Comparison of ENCODE assay signal across 18 cellular contexts in the genomic region with DNA sequence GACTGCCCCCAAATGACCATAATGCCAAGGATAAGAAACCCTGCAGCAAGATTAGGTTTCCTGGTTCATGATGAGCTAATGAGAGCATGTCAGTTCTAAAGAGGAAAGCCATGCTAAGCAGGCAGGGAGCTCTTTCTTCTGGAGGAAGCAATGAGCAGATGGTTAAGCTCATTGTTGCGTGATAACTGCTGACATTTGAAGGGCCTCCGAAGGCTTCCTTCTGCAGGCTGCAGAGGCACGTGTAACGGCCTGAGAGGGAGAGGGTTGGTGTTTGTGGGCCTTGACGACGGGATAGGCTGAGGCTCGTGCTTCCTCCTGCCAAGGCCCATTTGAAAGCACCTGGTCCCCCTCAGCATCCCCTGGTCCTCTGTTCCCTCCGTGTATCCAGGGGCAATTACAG.
A peak's percentile ranks its signal among the peaks of the same experiment; 100 is the strongest.
DNase-seq lines count a peak whose midpoint lies in the region; ATAC-seq and TF ChIP-seq lines count a peak whose summit lies in the region.
"Had no signal": no experiment of that assay in that cellular context is flagged by ENCODE, and none has a peak within 500 bp of the region (broad histone marks: within the 10 kb centered on the region; RNA-seq: fewer than 3 reads in every experiment).

No MANE protein-coding gene starts in this region.

- no peak overlapping the region for H3K4me3 Mint-ChIP-seq in GM23338
- H3K4me3 Mint-ChIP-seq: activated naive CD8-positive, alpha-beta T cell treated with anti-CD3 and anti-CD28 coated beads, Interleukin-2, amount 50 U/mL, for 24 hours; activated T-cell treated with anti-CD3 and anti-CD28 coated beads, Interleukin-2, amount 50 U/mL, for 72 hours; B cell; mesothelial cell of epicardium; stimulated activated memory B cell treated with anti-CD40 and anti-IgM and Interleukin-4, amounts not matched to agents 10 μg/mL and 1 μg/mL and 100 μg/mL, for 72 hours; T-helper 2 cell treated with Interferon-gamma antibody and Interleukin-4, amounts not matched to agents 5 μg/mL and 100 μg/mL, for 36 hours had no signal

- H3K36me3 ChIP-seq in BLaER1 treated with 17β-estradiol and CSF1 and Interleukin-3, amounts not matched to agents 10 nM and 100 nM: peaks cover 0 to 46% (median 26%) of the 10 kb centered on the region in 11 experiments; a peak in 16 of 22 replicates
- H3K36me3 ChIP-seq in GM23338 (ENCODE audit: insufficient read depth) (peaks cover 3% of the 10 kb centered on the region; the same call in 1 of the 2 replicates), left ventricle myocardium inferior (peaks cover 35% of the 10 kb centered on the region), breast epithelium (no peaks in the 10 kb centered on the region)

- no peak for TF ChIP-seq POLR2A in breast epithelium (IDR thresholded peaks at IDR 0.05)

- peaks cover 16 to 86% (median 85%) of the 10 kb centered on the region in 10 experiments; a peak in 19 of 20 replicates for H3K4me1 ChIP-seq in BLaER1 treated with 17β-estradiol and CSF1 and Interleukin-3, amounts not matched to agents 10 nM and 100 nM
- H3K4me1 ChIP-seq in GM23338 (ENCODE audit: insufficient read depth): peaks cover 4% of the 10 kb centered on the region; the same call in 1 of the 2 replicates
- H3K4me1 ChIP-seq in left ventricle myocardium inferior: peaks cover 49% of the 10 kb centered on the region
- no peaks in the 10 kb centered on the region for H3K4me1 ChIP-seq in breast epithelium

- no peak overlapping the region for H3K4me3 ChIP-seq in BLaER1 treated with 17β-estradiol and CSF1 and Interleukin-3, amounts not matched to agents 10 nM and 100 nM
- no peak overlapping the region for H3K4me3 ChIP-seq in GM23338
- no peak overlapping the region for H3K4me3 ChIP-seq in left ventricle myocardium inferior
- H3K4me3 ChIP-seq in breast epithelium: no peak overlapping the region
- H3K4me3 ChIP-seq: MG63, smooth muscle cell had no signal

- ATAC-seq in GM23338: no peak
- ATAC-seq in GM19023 (IDR thresholded peaks at IDR 0.05; ENCODE audit: unreplicated experiment): no peak
- ATAC-seq in HG03432 (IDR thresholded peaks at IDR 0.05; ENCODE audit: unreplicated experiment): no peak
- ATAC-seq: activated naive CD8-positive, alpha-beta T cell treated with anti-CD3 and anti-CD28 coated beads, Interleukin-2, amount 50 U/mL, for 24 hours; activated T-cell treated with anti-CD3 and anti-CD28 coated beads, Interleukin-2, amount 50 U/mL, for 72 hours; stimulated activated memory B cell treated with anti-CD40 and anti-IgM and Interleukin-4, amounts not matched to agents 10 μg/mL and 1 μg/mL and 100 μg/mL, for 72 hours had no signal

- peaks cover 6% of the 10 kb centered on the region for H3K27me3 Mint-ChIP-seq in GM23338 (ENCODE audit: insufficient read depth, low read depth, poor library complexity)

- H3K27me3 ChIP-seq in BLaER1 treated with 17β-estradiol and CSF1 and Interleukin-3, amounts not matched to agents 10 nM and 100 nM: no peaks in the 10 kb centered on the region
- H3K27me3 ChIP-seq in GM23338 (ENCODE audit: insufficient read depth) (no peaks in the 10 kb centered on the region), left ventricle myocardium inferior (ENCODE audit: low read depth) (no peaks in the 10 kb centered on the region), breast epithelium (no peaks in the 10 kb centered on the region)
- H3K27me3 ChIP-seq: MG63 had no signal

- no peaks in the 10 kb centered on the region for H3K9me2 ChIP-seq in GM23338 (ENCODE audit: insufficient read depth)

- peaks cover 19% of the 10 kb centered on the region for H3K4me1 Mint-ChIP-seq in GM23338
- H3K4me1 Mint-ChIP-seq: activated naive CD8-positive, alpha-beta T cell treated with anti-CD3 and anti-CD28 coated beads, Interleukin-2, amount 50 U/mL, for 24 hours; B cell; mesothelial cell of epicardium; stimulated activated memory B cell treated with anti-CD40 and anti-IgM and Interleukin-4, amounts not matched to agents 10 μg/mL and 1 μg/mL and 100 μg/mL, for 72 hours had no signal

- DNase-seq in GM23338 (ENCODE audit: low spot score) (no peak), NCI-H82 treated with DMSO at 0.1 percent for 48 hours (lab: John Stamatoyannopoulos, UW; ENCODE audit: unreplicated experiment) (peak; percentile 25), left ventricle myocardium inferior (no peak), breast epithelium (ENCODE audit: low spot score in 2 of 2) (no peak), epidermal melanocyte (ENCODE audit: insufficient read length, low spot score) (no peak)
- DNase-seq: activated naive CD8-positive, alpha-beta T cell treated with anti-CD3 and anti-CD28 coated beads, Interleukin-2, amount 50 U/mL, for 24 hours; activated T-cell treated with anti-CD3 and anti-CD28 coated beads, Interleukin-2, amount 50 U/mL, for 72 hours; cerebellar nuclear complex; MG63; occipital lobe had no signal

- peak overlapping the region in 8 of 11 experiments; percentile 53 to 89 (median 78); a peak in 16 of 22 replicates for H3K27ac ChIP-seq in BLaER1 treated with 17β-estradiol and CSF1 and Interleukin-3, amounts not matched to agents 10 nM and 100 nM
- H3K27ac ChIP-seq in GM23338 (ENCODE audit: low read depth) (no peak overlapping the region), left ventricle myocardium inferior (replicated peaks) (peak overlapping the region; percentile 24), breast epithelium (no peak overlapping the region)

- peaks cover 55% of the 10 kb centered on the region for H3K36me3 Mint-ChIP-seq in GM23338 (ENCODE audit: low read depth)
- H3K36me3 Mint-ChIP-seq: stimulated activated memory B cell treated with anti-CD40 and anti-IgM and Interleukin-4, amounts not matched to agents 10 μg/mL and 1 μg/mL and 100 μg/mL, for 72 hours had no signal

- TF ChIP-seq CTCF in GM23338 (conservative IDR thresholded peaks at IDR 0.05; ENCODE audit: low read depth in 2 of 2) (no peak), left ventricle myocardium inferior (IDR thresholded peaks at IDR 0.05; ENCODE audit: borderline replicate concordance) (no peak), breast epithelium (IDR thresholded peaks at IDR 0.05) (no peak)

- H4K20me1 ChIP-seq in BLaER1 treated with 17β-estradiol and CSF1 and Interleukin-3, amounts not matched to agents 10 nM and 100 nM: peaks cover 0 to 21% (median 0%) of the 10 kb centered on the region in 11 experiments; a peak in 3 of 22 replicates
- H4K20me1 ChIP-seq in GM23338 (replicated peaks; ENCODE audit: insufficient read depth): peaks cover 4% of the 10 kb centered on the region; the same call in 1 of the 2 replicates

- peak overlapping the region; percentile 16 to 87 (median 77); a peak in 20 of 22 replicates for H3K4me2 ChIP-seq in BLaER1 treated with 17β-estradiol and CSF1 and Interleukin-3, amounts not matched to agents 10 nM and 100 nM
- no peak overlapping the region for H3K4me2 ChIP-seq in GM23338
- H3K4me2 ChIP-seq: smooth muscle cell had no signal

- H3K79me2 ChIP-seq in GM23338 (replicated peaks; ENCODE audit: insufficient read depth): peaks cover 30% of the 10 kb centered on the region

- intact Hi-C loops in left ventricle myocardium inferior (cut with micrococcal nuclease): no loop called here
- intact Hi-C loops in breast epithelium (cut with DNase I; ENCODE audit: low total_unique reads): no loop called here

- H3K27ac Mint-ChIP-seq in GM23338: peak overlapping the region; percentile 10; the same call in 1 of the 2 replicates
- H3K27ac Mint-ChIP-seq: activated naive CD8-positive, alpha-beta T cell treated with anti-CD3 and anti-CD28 coated beads, Interleukin-2, amount 50 U/mL, for 24 hours; activated T-cell treated with anti-CD3 and anti-CD28 coated beads, Interleukin-2, amount 50 U/mL, for 72 hours; B cell; mesothelial cell of epicardium; stimulated activated memory B cell treated with anti-CD40 and anti-IgM and Interleukin-4, amounts not matched to agents 10 μg/mL and 1 μg/mL and 100 μg/mL, for 72 hours; T-helper 2 cell treated with Interferon-gamma antibody and Interleukin-4, amounts not matched to agents 5 μg/mL and 100 μg/mL, for 36 hours had no signal

- no peak overlapping the region for H2AFZ ChIP-seq in GM23338

- peaks cover 0 to 39% (median 27%) of the 10 kb centered on the region in 11 experiments; a peak in 17 of 22 replicates for H3K9me3 ChIP-seq in BLaER1 treated with 17β-estradiol and CSF1 and Interleukin-3, amounts not matched to agents 10 nM and 100 nM (replicated peaks in 1 of 11)
- no peaks in the 10 kb centered on the region for H3K9me3 ChIP-seq in left ventricle myocardium inferior (replicated peaks)
- no peaks in the 10 kb centered on the region for H3K9me3 ChIP-seq in breast epithelium
- H3K9me3 ChIP-seq: MG63 had no signal

- no peaks in the 10 kb centered on the region for H3F3A ChIP-seq in GM23338 (replicated peaks; ENCODE audit: low read depth)

- H3K9me3 Mint-ChIP-seq in GM23338: no peaks in the 10 kb centered on the region
- H3K9me3 Mint-ChIP-seq: activated naive CD8-positive, alpha-beta T cell treated with anti-CD3 and anti-CD28 coated beads, Interleukin-2, amount 50 U/mL, for 24 hours; activated T-cell treated with anti-CD3 and anti-CD28 coated beads, Interleukin-2, amount 50 U/mL, for 72 hours; mesothelial cell of epicardium; T-helper 2 cell treated with Interferon-gamma antibody and Interleukin-4, amounts not matched to agents 5 μg/mL and 100 μg/mL, for 36 hours had no signal

- H3K9ac ChIP-seq in BLaER1 treated with 17β-estradiol and CSF1 and Interleukin-3, amounts not matched to agents 10 nM and 100 nM: peak overlapping the region in 6 of 11 experiments; percentile 28 to 66 (median 60); a peak in 8 of 22 replicates

TF ChIP-seq in GM23338, 12 proteins besides CTCF, POLR2A, EP300 and RAD21 (continues in another document):
- no peak for TF ChIP-seq ZNF114 (CRISPR knock-in tag; IDR thresholded peaks at IDR 0.05)

Comparison
In these comparisons a context has a peak if more than half of its experiments do, and no peak if none do; other contexts are left out.
1. H3K27ac ChIP-seq: peak in BLaER1 treated with 17β-estradiol and CSF1 and Interleukin-3, amounts not matched to agents 10 nM and 100 nM (8 of 11) and left ventricle myocardium inferior (single experiment); none in GM23338 (single experiment) and breast epithelium (0 of 2).